10 cellular contexts compared by ENCODE assay signal in genomic region chr3:172231318-172231901, GRCh38.
"Had no signal": no experiment of that assay in that cellular context is flagged by ENCODE, and none has a peak within 500 bp of the region (broad histone marks: within the 10 kb centered on the region; RNA-seq: fewer than 3 reads in every experiment).

No MANE protein-coding gene starts in this region.

- H3K4me3 ChIP-seq: GM23248, HAP-1, K562 had no signal

- FAIRE-seq: K562 had no signal

- H3K27ac ChIP-seq: GM23248, HL-60 had no signal

- H3K9me3 ChIP-seq: HAP-1 had no signal

- H3K27ac Mint-ChIP-seq: HFFc6 had no signal

- DNase-seq: GM23248, GOT3, H7, HFFc6, IMR-90, KG1 had no signal

- H3K9ac ChIP-seq: GM23248 had no signal

- H3K9me3 Mint-ChIP-seq: HFFc6 had no signal

- H3K4me3 Mint-ChIP-seq: HFFc6 had no signal

- H3K36me3 ChIP-seq: HAP-1 had no signal

- H2AFZ ChIP-seq: GM23248 had no signal

- ATAC-seq: HCT116, K562 had no signal
